Comparison of ENCODE assay signal across 1 cellular context in genomic region chr5:10233011-10233410, GRCh38.
TF ChIP-seq lines count a peak whose summit lies in the region.

No MANE protein-coding gene starts in this region.

TF ChIP-seq in H1, 55 proteins besides CTCF, POLR2A, EP300 and RAD21:
- TF ChIP-seq ZNF274 (IDR thresholded peaks at IDR 0.05; ENCODE audit: borderline replicate concordance, extremely low read depth, low read length) (no peak), ASH2L (IDR thresholded peaks at IDR 0.05; ENCODE audit: low read length) (no peak), CHD2 (IDR thresholded peaks at IDR 0.05; ENCODE audit: low read length) (no peak), CEBPB (IDR thresholded peaks at IDR 0.05; ENCODE audit: low read depth, low read length) (no peak), ATF3 (IDR thresholded peaks at IDR 0.05; ENCODE audit: insufficient read depth, low read depth, low read length) (no peak), YY1 (IDR thresholded peaks at IDR 0.05; ENCODE audit: low read depth, low read length) (no peak), TBP (IDR thresholded peaks at IDR 0.05; ENCODE audit: low read depth, low read length) (no peak), CHD1 (IDR thresholded peaks at IDR 0.05; ENCODE audit: low read depth, low read length) (no peak), CREB1 (IDR thresholded peaks at IDR 0.05) (no peak), SRF (IDR thresholded peaks at IDR 0.05; ENCODE audit: low read depth, low read length) (no peak), GTF2F1 (IDR thresholded peaks at IDR 0.05; ENCODE audit: borderline replicate concordance, low read depth, low read length) (no peak), SUZ12 (IDR thresholded peaks at IDR 0.05; ENCODE audit: low read length) (no peak), BACH1 (IDR thresholded peaks at IDR 0.05; ENCODE audit: low read length) (no peak), CHD7 (IDR thresholded peaks at IDR 0.05; ENCODE audit: insufficient replicate concordance, low read length) (no peak), SP4 (IDR thresholded peaks at IDR 0.05; ENCODE audit: low read length) (no peak), SIN3A (conservative IDR thresholded peaks at IDR 0.05 in 1 of 2, IDR thresholded peaks at IDR 0.05 in 1 of 2; ENCODE audit: low read depth in 1 of 2, low read length in 2 of 2) (no peak)
TF ChIP-seq in H1: peak in this region for 0.
